8 cellular contexts compared by ENCODE assay signal in genomic region chr3:57227930-57228733, GRCh38. TPM values are rescaled to one million over a fixed set of nuclear protein-coding genes. Genes with fewer than 3 reads are reported as not detected.
A peak's percentile ranks its signal among the peaks of the same experiment; 100 is the strongest.
DNase-seq lines count a peak whose midpoint lies in the region; ATAC-seq and TF ChIP-seq lines count a peak whose summit lies in the region.

No MANE protein-coding gene starts in this region.

- ATAC-seq in GM18519 (IDR thresholded peaks at IDR 0.05; ENCODE audit: low FRiP score, unreplicated experiment), result no peak

- intact Hi-C loops in dendritic cell treated with granulocyte-macrophage colony-stimulating factor and Interleukin-4, amounts not matched to agents 40 ng/mL and 50 ng/mL, for 4 days (cut with micrococcal nuclease), result loop anchor here (5.0 kb wide), 2 partner anchors 131 to 546 kb away; partner anchors contain the start of gene TASOR

- H3K27ac ChIP-seq in H9 (ENCODE audit: insufficient read length, low read depth, low read length), result no peak overlapping the region
- H3K27ac ChIP-seq in MM.1S (ENCODE audit: low read length), result peak overlapping the region; percentile 68; the same call in 1 of the 2 replicates

- H3K9me2 ChIP-seq in MM.1S (replicated peaks; ENCODE audit: insufficient read depth, low read length), result no peaks in the 10 kb centered on the region

- H3K14ac ChIP-seq in H9 (ENCODE audit: insufficient read depth, low read length), result no peak overlapping the region; the same call in 1 of the 2 replicates

- peaks cover 18% of the 10 kb centered on the region in 2 experiments for H3K4me1 Mint-ChIP-seq in H9
- peaks cover 39% of the 10 kb centered on the region for H3K4me1 Mint-ChIP-seq in dendritic cell treated with granulocyte-macrophage colony-stimulating factor and Interleukin-4, amounts not matched to agents 40 ng/mL and 50 ng/mL, for 4 days (ENCODE audit: low read depth)

- peaks cover 9% of the 10 kb centered on the region for H3K23me2 ChIP-seq in H9 (ENCODE audit: insufficient read length, low read depth, low read length, poor library complexity, severe bottlenecking)

- H3K79me2 ChIP-seq in H9 (ENCODE audit: insufficient read depth, low read length) (peaks cover 2% of the 10 kb centered on the region; the same call in 1 of the 2 replicates), MM.1S (ENCODE audit: low read length) (peaks cover 52% of the 10 kb centered on the region)

- H3K4me2 ChIP-seq in H9 (ENCODE audit: insufficient read depth, insufficient read length, low read length) (peak overlapping the region; percentile 84), MM.1S (ENCODE audit: low read depth, low read length) (peak overlapping the region; percentile 67; the same call in 1 of the 2 replicates)

- no peaks in the 10 kb centered on the region for H3K79me1 ChIP-seq in H9 (ENCODE audit: insufficient read depth, low read depth, low read length, poor library complexity, severe bottlenecking)

- H4K91ac ChIP-seq in H9 (ENCODE audit: insufficient read length, low read depth, low read length), result no peak overlapping the region

- no CpG with 5 or more reads among the region's 70 CpGs for WGBS in H9 (ENCODE audit: extremely low coverage, insufficient read length, low lambda C conversion rate)

- peak overlapping the region; percentile 87 to 92 for H3K4me3 Mint-ChIP-seq in H9
- peak overlapping the region; percentile 90 for H3K4me3 Mint-ChIP-seq in dendritic cell treated with granulocyte-macrophage colony-stimulating factor and Interleukin-4, amounts not matched to agents 40 ng/mL and 50 ng/mL, for 4 days

- no peaks in the 10 kb centered on the region for H3K9me3 Mint-ChIP-seq in H9
- no peaks in the 10 kb centered on the region for H3K9me3 Mint-ChIP-seq in dendritic cell treated with granulocyte-macrophage colony-stimulating factor and Interleukin-4, amounts not matched to agents 40 ng/mL and 50 ng/mL, for 4 days

- H3K36me3 ChIP-seq in MM.1S (replicated peaks; ENCODE audit: insufficient read depth, low read length), result no peaks in the 10 kb centered on the region

- H3T11ph ChIP-seq in H9 (ENCODE audit: low read length), result no peak overlapping the region

- no peak overlapping the region for H2AFZ ChIP-seq in H9 (ENCODE audit: low read length)
- peak overlapping the region; percentile 70 for H2AFZ ChIP-seq in MM.1S (ENCODE audit: low read length)

- H4K8ac ChIP-seq in H9 (replicated peaks; ENCODE audit: insufficient read length, low read depth, low read length), result no peak overlapping the region

- H3K27ac Mint-ChIP-seq in H9, result no peak overlapping the region; a peak in 1 of 7 replicates
- peak overlapping the region; percentile 87 for H3K27ac Mint-ChIP-seq in dendritic cell treated with granulocyte-macrophage colony-stimulating factor and Interleukin-4, amounts not matched to agents 40 ng/mL and 50 ng/mL, for 4 days

- no peak overlapping the region for H3K18ac ChIP-seq in H9 (ENCODE audit: insufficient read length, low read depth, low read length)

- H2BK5ac ChIP-seq in H9 (ENCODE audit: insufficient read length, low read length), result no peak overlapping the region

- H3K9ac ChIP-seq in H9 (ENCODE audit: extremely low read depth, insufficient read length, low read length) (peak overlapping the region; percentile 78), MM.1S (ENCODE audit: low read length) (peak overlapping the region; percentile 68)

- H3K4me1 ChIP-seq in H9 (ENCODE audit: insufficient read depth, low read length) (no peaks in the 10 kb centered on the region), MM.1S (ENCODE audit: low read length) (peaks cover 27% of the 10 kb centered on the region)

- DNase-seq in GM12865 (ENCODE audit: low read depth) (peak; percentile 68), H9 (peak; percentile 33), MM.1S (peak; percentile 78), left kidney (ENCODE audit: low read depth, low spot score) (peak; percentile 79)
- peak; percentile 39 for DNase-seq in activated CD4-positive, alpha-beta T cell treated with anti-CD3 and anti-CD28 coated beads, Interleukin-2, amount 50 U/mL, for 1 hour
- peak; percentile 43 to 54 for DNase-seq in stimulated activated CD4-positive, alpha-beta T cell treated with anti-CD3 and anti-CD28 coated beads, Interleukin-2, amount 100 ng/mL, for 24 hours

- no peaks in the 10 kb centered on the region; a peak in 1 of 7 replicates for H3K36me3 Mint-ChIP-seq in H9 (ENCODE audit: insufficient read depth in 1 of 3, low read depth in 3 of 3)
- peaks cover 7% of the 10 kb centered on the region for H3K36me3 Mint-ChIP-seq in dendritic cell treated with granulocyte-macrophage colony-stimulating factor and Interleukin-4, amounts not matched to agents 40 ng/mL and 50 ng/mL, for 4 days (ENCODE audit: low read depth)

- H3K27me3 ChIP-seq in H9 (ENCODE audit: insufficient read depth, low read length) (peaks cover 2% of the 10 kb centered on the region; the same call in 1 of the 2 replicates), MM.1S (replicated peaks; ENCODE audit: insufficient read depth, low read length) (no peaks in the 10 kb centered on the region)

- no peak overlapping the region for H2BK120ac ChIP-seq in H9 (ENCODE audit: low read depth, low read length, poor library complexity, severe bottlenecking)

- H3K4me3 ChIP-seq in GM12865 (ENCODE audit: low read depth, low read length) (peak overlapping the region; percentile 75), MM.1S (ENCODE audit: low read length) (peak overlapping the region; percentile 91)

- H3K4ac ChIP-seq in H9 (ENCODE audit: low read depth, low read length), result no peak overlapping the region

- H4K5ac ChIP-seq in H9 (ENCODE audit: insufficient read length, low read depth, low read length), result no peak overlapping the region

- no peak overlapping the region for H3K23ac ChIP-seq in H9 (ENCODE audit: insufficient read length, low read depth, low read length)

- H3K27me3 Mint-ChIP-seq in H9 (ENCODE audit: low read depth), result peaks cover 6% of the 10 kb centered on the region
- no peaks in the 10 kb centered on the region for H3K27me3 Mint-ChIP-seq in dendritic cell treated with granulocyte-macrophage colony-stimulating factor and Interleukin-4, amounts not matched to agents 40 ng/mL and 50 ng/mL, for 4 days

- H3K9me3 ChIP-seq in H9 (ENCODE audit: control insufficient read depth, low read depth, low read length), result no peaks in the 10 kb centered on the region
- no peaks in the 10 kb centered on the region for H3K9me3 ChIP-seq in MM.1S (replicated peaks; ENCODE audit: insufficient read depth, low read length)

- no peak overlapping the region for H2BK12ac ChIP-seq in H9 (ENCODE audit: insufficient read length, low read depth, low read length)

- TF ChIP-seq CTCF in GM12865 (IDR thresholded peaks at IDR 0.05; ENCODE audit: insufficient read depth, low read depth, low read length, missing control alignments), result no peak
- TF ChIP-seq CTCF in H9 (conservative IDR thresholded peaks at IDR 0.05), result no peak
- no peak for TF ChIP-seq CTCF in MM.1S (IDR thresholded peaks at IDR 0.05; ENCODE audit: low read length)

- no peak overlapping the region for H2BK20ac ChIP-seq in H9 (ENCODE audit: low read depth, low read length, poor library complexity, severe bottlenecking)

- peaks cover 19% of the 10 kb centered on the region for H3F3A ChIP-seq in MM.1S (ENCODE audit: insufficient read depth, low read length)

- H2BK15ac ChIP-seq in H9 (ENCODE audit: low read depth, low read length), result no peak overlapping the region

- no peak overlapping the region for H3K56ac ChIP-seq in H9 (ENCODE audit: insufficient read length, low read depth, low read length)

- H4K20me1 ChIP-seq in H9 (ENCODE audit: control insufficient read depth, insufficient read depth, insufficient read length) (no peaks in the 10 kb centered on the region), MM.1S (ENCODE audit: insufficient read depth, low read length) (no peaks in the 10 kb centered on the region)

- H2AK5ac ChIP-seq in H9 (ENCODE audit: insufficient read length, low read length), result no peak overlapping the region

RNA-seq across cellular contexts. Expression of gene APPL1, which starts 0.6 kb away (rescaled TPM):
- total RNA-seq in H9 (2021), result 34.4 and 38.2 TPM in 2 replicates

RNA-seq across cellular contexts. Expression of gene HESX1, which starts 28.4 kb away (rescaled TPM):
- total RNA-seq in H9 (2021), result 28.1 and 28.4 TPM in 2 replicates
